27 cellular contexts compared by ENCODE assay signal in the genomic region with DNA sequence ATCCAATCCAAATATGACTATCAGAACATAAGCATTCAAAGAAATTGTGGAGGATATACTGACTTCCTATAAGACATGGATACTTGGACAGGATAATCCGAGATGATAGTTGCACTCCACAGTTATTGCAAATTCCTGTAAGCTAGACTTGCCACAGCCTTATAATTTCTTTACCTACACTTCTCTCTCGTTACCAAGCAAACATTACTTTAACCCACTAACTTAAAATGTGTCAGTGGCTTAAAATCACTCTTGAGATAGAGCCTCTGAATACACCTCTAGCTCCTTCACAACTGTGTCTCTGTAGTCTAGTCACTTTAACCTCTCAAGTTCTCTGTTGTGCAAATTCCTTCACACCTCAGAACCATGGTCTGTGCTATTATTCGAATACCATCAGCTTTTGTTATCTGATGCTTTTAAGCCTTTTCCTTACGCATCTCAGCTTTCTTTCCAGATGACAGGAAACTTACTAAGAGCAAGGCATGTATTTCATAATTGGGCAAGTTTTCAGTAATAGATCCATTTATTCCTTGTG.
DNase-seq lines count a peak whose midpoint lies in the region; ATAC-seq, FAIRE-seq and TF ChIP-seq lines count a peak whose summit lies in the region.
"Had no signal": no experiment of that assay in that cellular context is flagged by ENCODE, and none has a peak within 500 bp of the region (broad histone marks: within the 10 kb centered on the region; RNA-seq: fewer than 3 reads in every experiment).

No MANE protein-coding gene starts in this region.

- intact Hi-C loops in K562 (cut with micrococcal nuclease), result no loop called here

- no peaks in the 10 kb centered on the region for H3K9me3 ChIP-seq in NT2/D1 (ENCODE audit: insufficient read depth, low read length)
- no peaks in the 10 kb centered on the region for H3K9me3 ChIP-seq in K562 (replicated peaks; ENCODE audit: control insufficient read depth, insufficient read depth, low read depth, low read length)
- no peaks in the 10 kb centered on the region for H3K9me3 ChIP-seq in gastroesophageal sphincter
- H3K9me3 ChIP-seq: A549; BE2C; BLaER1 treated with 17β-estradiol and CSF1 and Interleukin-3, amounts not matched to agents 10 nM and 100 nM had no signal

- H3K9me3 Mint-ChIP-seq in GM23338, result no peaks in the 10 kb centered on the region
- no peaks in the 10 kb centered on the region for H3K9me3 Mint-ChIP-seq in progenitor cell of endocrine pancreas (ENCODE audit: low read depth)
- H3K9me3 Mint-ChIP-seq: CD14-positive monocyte; CD4-positive, alpha-beta T cell; H9 had no signal

- H3K9me1 ChIP-seq in K562 (ENCODE audit: control insufficient read depth, insufficient read depth, low read length), result no peaks in the 10 kb centered on the region

- TF ChIP-seq POLR2A in K562 (conservative IDR thresholded peaks at IDR 0.05) (no peak), gastroesophageal sphincter (IDR thresholded peaks at IDR 0.05) (no peak)

- under 1% methylated on average over 4 of the region's 4 CpGs for WGBS in K562 (ENCODE audit: insufficient coverage, low coverage, missing lambda C conversion rate)
- 65 to 81% methylated on average over 3 to 4 of the region's 4 CpGs for WGBS in gastroesophageal sphincter (ENCODE audit: low coverage in 1 of 2), 2 donors

- H3K9ac ChIP-seq in NT2/D1 (ENCODE audit: insufficient read length, low read depth), result no peak overlapping the region
- H3K9ac ChIP-seq in K562 (ENCODE audit: insufficient read depth in 1 of 2, low read depth in 2 of 2, low read length in 2 of 2), result no peak overlapping the region
- H3K9ac ChIP-seq: BLaER1 treated with 17β-estradiol and CSF1 and Interleukin-3, amounts not matched to agents 10 nM and 100 nM had no signal

- TF ChIP-seq EP300 in K562 (IDR thresholded peaks at IDR 0.05; ENCODE audit: low read length) (no peak), gastroesophageal sphincter (IDR thresholded peaks at IDR 0.05) (no peak)

- POLR2A ChIA-PET in K562 (lab: Yijun Ruan, JAX), result interaction anchor here (0.5 kb wide), 1 partner anchor 527 kb away, joined by 3 read pairs; no protein-coding TSS in a partner anchor

- H3K79me2 ChIP-seq in GM23338 (replicated peaks; ENCODE audit: insufficient read depth) (no peaks in the 10 kb centered on the region), K562 (ENCODE audit: control insufficient read depth, insufficient read depth, low read length) (no peaks in the 10 kb centered on the region)

- H4K20me1 ChIP-seq in GM23338 (replicated peaks; ENCODE audit: insufficient read depth), result no peaks in the 10 kb centered on the region
- H4K20me1 ChIP-seq in K562 (replicated peaks; ENCODE audit: control insufficient read depth, insufficient read depth, low read length), result no peaks in the 10 kb centered on the region
- H4K20me1 ChIP-seq: BLaER1 treated with 17β-estradiol and CSF1 and Interleukin-3, amounts not matched to agents 10 nM and 100 nM had no signal

- in situ Hi-C loops in K562 (cut with MboI), result no loop called here

- no TSS peak for BruUV-seq in K562 (replicated peaks; lab: Mats Ljungman, UMichigan)

- H3K4me1 Mint-ChIP-seq in GM23338 (peaks cover 12% of the 10 kb centered on the region), progenitor cell of endocrine pancreas (ENCODE audit: low read depth) (no peaks in the 10 kb centered on the region)
- H3K4me1 Mint-ChIP-seq: CD8-positive, alpha-beta memory T cell had no signal

- H3K27me3 Mint-ChIP-seq in GM23338 (ENCODE audit: insufficient read depth, low read depth, poor library complexity), result no peaks in the 10 kb centered on the region
- H3K27me3 Mint-ChIP-seq in progenitor cell of endocrine pancreas, result peaks cover 2% of the 10 kb centered on the region
- H3K27me3 Mint-ChIP-seq: CD4-positive, alpha-beta T cell; CD8-positive, alpha-beta memory T cell had no signal

- TF ChIP-seq CTCF in GM23338 (conservative IDR thresholded peaks at IDR 0.05; ENCODE audit: low read depth in 2 of 2) (no peak), K562 (IDR thresholded peaks at IDR 0.05 in 2 of 3, conservative IDR thresholded peaks at IDR 0.05 in 1 of 3; ENCODE audit: insufficient read depth in 2 of 3, low read depth in 1 of 3, low read length in 3 of 3) (no peak), gastroesophageal sphincter (IDR thresholded peaks at IDR 0.05) (no peak), progenitor cell of endocrine pancreas (IDR thresholded peaks at IDR 0.05; ENCODE audit: unreplicated experiment) (no peak)

- H3K4me1 ChIP-seq in GM23338 (ENCODE audit: insufficient read depth) (0 out of 2 replicates have a peak, but pooled peaks cover 7% of the 10 kb centered on the region), NT2/D1 (ENCODE audit: insufficient read depth, insufficient read length) (no peaks in the 10 kb centered on the region), K562 (replicated peaks in 1 of 2; ENCODE audit: control insufficient read depth in 2 of 2, insufficient read depth in 2 of 2, low read length in 2 of 2) (no peaks in the 10 kb centered on the region), gastroesophageal sphincter (no peaks in the 10 kb centered on the region)

- CTCF ChIA-PET in K562 (lab: Yijun Ruan, JAX; ENCODE audit: low intra/inter-chr PET ratio), result no interaction called here

- no peaks in the 10 kb centered on the region for H3K9me2 ChIP-seq in GM23338 (ENCODE audit: insufficient read depth)

- H3K4me3 Mint-ChIP-seq in GM23338, result no peak overlapping the region
- no peak overlapping the region for H3K4me3 Mint-ChIP-seq in progenitor cell of endocrine pancreas (ENCODE audit: low read depth)
- H3K4me3 Mint-ChIP-seq: CD14-positive monocyte; CD4-positive, alpha-beta T cell; CD8-positive, alpha-beta memory T cell; H9 had no signal

- no peaks in the 10 kb centered on the region for H3K27me3 ChIP-seq in GM23338 (ENCODE audit: insufficient read depth)
- H3K27me3 ChIP-seq in NT2/D1 (ENCODE audit: insufficient read depth, insufficient read length), result no peaks in the 10 kb centered on the region
- H3K27me3 ChIP-seq in K562 (ENCODE audit: control insufficient read depth in 2 of 2, insufficient read depth in 2 of 2, low read length in 2 of 2), result no peaks in the 10 kb centered on the region
- no peaks in the 10 kb centered on the region for H3K27me3 ChIP-seq in gastroesophageal sphincter
- H3K27me3 ChIP-seq: BE2C; BLaER1 treated with 17β-estradiol and CSF1 and Interleukin-3, amounts not matched to agents 10 nM and 100 nM had no signal

- H2AFZ ChIP-seq in GM23338, result no peak overlapping the region
- H2AFZ ChIP-seq in K562 (ENCODE audit: low read depth, low read length), result no peak overlapping the region

- no peak for TF ChIP-seq RAD21 in K562 (CRISPR knock-in tag; conservative IDR thresholded peaks at IDR 0.05 in 1 of 2, IDR thresholded peaks at IDR 0.05 in 1 of 2)

- no peak overlapping the region for H3K27ac ChIP-seq in GM23338 (ENCODE audit: low read depth)
- H3K27ac ChIP-seq in K562 (ENCODE audit: extremely low read depth, low read depth, low read length), result no peak overlapping the region
- H3K27ac ChIP-seq in gastroesophageal sphincter, result no peak overlapping the region
- H3K27ac ChIP-seq: A549; BLaER1 treated with 17β-estradiol and CSF1 and Interleukin-3, amounts not matched to agents 10 nM and 100 nM had no signal

- H3K36me3 ChIP-seq in GM23338 (ENCODE audit: insufficient read depth), result no peaks in the 10 kb centered on the region
- H3K36me3 ChIP-seq in NT2/D1 (ENCODE audit: insufficient read depth, insufficient read length, low read length), result no peaks in the 10 kb centered on the region
- no peaks in the 10 kb centered on the region for H3K36me3 ChIP-seq in K562 (ENCODE audit: control insufficient read depth, insufficient read depth, low read length)
- H3K36me3 ChIP-seq in gastroesophageal sphincter, result no peaks in the 10 kb centered on the region
- H3K36me3 ChIP-seq: BE2C; BLaER1 treated with 17β-estradiol and CSF1 and Interleukin-3, amounts not matched to agents 10 nM and 100 nM had no signal

- H3K36me3 Mint-ChIP-seq in GM23338 (ENCODE audit: low read depth) (no peaks in the 10 kb centered on the region), progenitor cell of endocrine pancreas (ENCODE audit: insufficient read depth) (no peaks in the 10 kb centered on the region)
- H3K36me3 Mint-ChIP-seq: CD14-positive monocyte; CD8-positive, alpha-beta memory T cell had no signal

- H3K4me2 ChIP-seq in GM23338, result no peak overlapping the region
- no peak overlapping the region for H3K4me2 ChIP-seq in K562 (ENCODE audit: insufficient read depth, low read length)
- H3K4me2 ChIP-seq: A549; BLaER1 treated with 17β-estradiol and CSF1 and Interleukin-3, amounts not matched to agents 10 nM and 100 nM had no signal

- no peak overlapping the region for H3K27ac Mint-ChIP-seq in GM23338
- H3K27ac Mint-ChIP-seq in progenitor cell of endocrine pancreas, result no peak overlapping the region
- H3K27ac Mint-ChIP-seq: CD14-positive monocyte; CD4-positive, alpha-beta T cell; H9 had no signal

- ATAC-seq in GM23338, result peak; percentile 78
- no peak; the same call in 2 of the 3 replicates for ATAC-seq in K562
- ATAC-seq in HG02852 (IDR thresholded peaks at IDR 0.05; ENCODE audit: unreplicated experiment), result no peak
- ATAC-seq in gastroesophageal sphincter, result no peak
- no peak for ATAC-seq in HG02678 (IDR thresholded peaks at IDR 0.05; ENCODE audit: unreplicated experiment)
- ATAC-seq: A549, HCT116 had no signal

- peak; percentile 36 for DNase-seq in GM23338 (ENCODE audit: low spot score)
- peak; percentile 15 for DNase-seq in NT2/D1 (ENCODE audit: low read depth, low spot score)
- no peak for DNase-seq in K562 (ENCODE audit: extremely low read depth in 1 of 4, low spot score in 3 of 4)
- DNase-seq in iPS-NIHi7 (ENCODE audit: extremely low spot score), result peak; percentile 10
- no peak for DNase-seq in progenitor cell of endocrine pancreas (ENCODE audit: low spot score, unreplicated experiment)
- DNase-seq: 8988T; ACHN; AML-193; BE2C; CD4-positive, alpha-beta T cell; CD8-positive, alpha-beta memory T cell; DMS 273 treated with DMSO at 0.1 percent for 48 hours; DMS53; DMS79 treated with DMSO at 0.1 percent for 48 hours; GF-D8; H9 had no signal

- no peak for FAIRE-seq in K562 (lab: Jason Lieb, UNC)
- FAIRE-seq: A549, D721Med, GM12891, GM18507, H1 had no signal

- no peaks in the 10 kb centered on the region for H3F3A ChIP-seq in GM23338 (replicated peaks; ENCODE audit: low read depth)

- H3K4me3 ChIP-seq in GM23338 (no peak overlapping the region), NT2/D1 (ENCODE audit: insufficient read length, low read depth) (no peak overlapping the region), K562 (no peak overlapping the region), gastroesophageal sphincter (no peak overlapping the region)
- H3K4me3 ChIP-seq: A549; BLaER1 treated with 17β-estradiol and CSF1 and Interleukin-3, amounts not matched to agents 10 nM and 100 nM had no signal

TF ChIP-seq in GM23338, 12 proteins besides CTCF, POLR2A, EP300 and RAD21 (continues in another document):
- TF ChIP-seq NANOG (IDR thresholded peaks at IDR 0.05; ENCODE audit: borderline replicate concordance) (no peak), EZH2phosphoT487 (IDR thresholded peaks at IDR 0.05; ENCODE audit: unreplicated experiment) (no peak)

TF ChIP-seq in K562, 482 proteins besides CTCF, POLR2A, EP300 and RAD21 (continues in another document):
- no peak for TF ChIP-seq TEAD2 (tag; IDR thresholded peaks at IDR 0.05)
- TF ChIP-seq RBM34 (IDR thresholded peaks at IDR 0.05; ENCODE audit: borderline replicate concordance, insufficient read depth, low read length), result no peak

Comparison
In these comparisons a context has a peak if more than half of its experiments do, and no peak if none do; other contexts are left out.
1. DNase-seq: peak in GM23338 (single experiment), NT2/D1 (single experiment) and iPS-NIHi7 (single experiment); none in K562 (0 of 4) and progenitor cell of endocrine pancreas (single experiment).